Comparison of ENCODE assay signal across 27 cellular contexts in the genomic region with DNA sequence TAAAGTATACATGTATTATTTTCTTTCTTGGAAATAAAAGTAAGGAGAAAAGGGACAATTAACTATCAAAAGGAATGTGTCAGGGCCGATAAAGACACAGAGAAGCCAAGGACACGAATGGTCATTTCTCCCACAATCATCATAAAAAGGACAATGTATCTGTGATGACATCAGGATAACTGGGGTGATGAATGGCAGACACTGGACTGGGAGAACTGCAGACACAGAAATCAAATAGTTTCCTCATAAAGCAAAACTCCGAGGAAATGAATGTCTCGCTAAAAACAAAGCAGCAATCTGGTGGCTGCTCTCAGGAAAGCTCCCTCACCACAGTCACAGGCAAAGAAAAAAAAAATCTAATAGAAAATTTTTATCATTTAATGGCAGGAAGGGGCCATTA.
"Had no signal": no experiment of that assay in that cellular context is flagged by ENCODE, and none has a peak within 500 bp of the region (broad histone marks: within the 10 kb centered on the region; RNA-seq: fewer than 3 reads in every experiment).

No MANE protein-coding gene starts in this region.

- ATAC-seq: activated CD4-positive, alpha-beta T cell treated with anti-CD3 and anti-CD28 coated beads for 36 hours; activated T-cell treated with anti-CD3 and anti-CD28 coated beads, Interleukin-2, amount 50 U/mL, for 72 hours; body of pancreas had no signal

- H3K27ac Mint-ChIP-seq: activated CD4-positive, alpha-beta memory T cell treated with anti-CD3 and anti-CD28 coated beads, Interleukin-2, amount 10 ng/mL, durations not matched to agents 7 days and 5 days; activated CD4-positive, alpha-beta T cell treated with anti-CD3 and anti-CD28 coated beads for 36 hours; activated CD4-positive, alpha-beta T cell treated with anti-CD3 and anti-CD28 coated beads, Interleukin-2, amount 10 ng/mL, durations not matched to agents 24 days and 14 days; activated naive CD8-positive, alpha-beta T cell; activated T-cell treated with anti-CD3 and anti-CD28 coated beads, Interleukin-2, amount 50 U/mL, for 24 hours; activated T-cell treated with anti-CD3 and anti-CD28 coated beads, Interleukin-2, amount 50 U/mL, for 72 hours had no signal

- DNase-seq: activated CD4-positive, alpha-beta memory T cell treated with anti-CD3 and anti-CD28 coated beads, Interleukin-2, amount 10 ng/mL, durations not matched to agents 7 days and 5 days; activated CD4-positive, alpha-beta T cell treated with anti-CD3 and anti-CD28 coated beads for 36 hours; activated CD4-positive, alpha-beta T cell treated with anti-CD3 and anti-CD28 coated beads, Interleukin-2, amount 10 ng/mL, durations not matched to agents 24 days and 14 days; activated CD4-positive, alpha-beta T cell treated with anti-CD3 and anti-CD28 coated beads, Interleukin-2, amount 50 U/mL, for 4 hours; activated CD4-positive, CD25-positive, alpha-beta regulatory T cell; activated CD4-positive, CD25-positive, alpha-beta regulatory T cell treated with anti-CD3 and anti-CD28 coated beads, Interleukin-2, amount 50 U/mL, for 72 hours; activated CD8-positive, alpha-beta memory T cell treated with anti-CD3 and anti-CD28 coated beads, Interleukin-2, amount 50 U/mL, for 48 hours; activated gamma-delta T cell; activated naive CD4-positive, alpha-beta T cell; activated naive CD4-positive, alpha-beta T cell treated with anti-CD3 and anti-CD28 coated beads, Interleukin-2, amount 50 U/mL, for 16 hours; activated T-cell treated with anti-CD3 and anti-CD28 coated beads for 4 hours; activated T-cell treated with anti-CD3 and anti-CD28 coated beads, Interleukin-2, amount 50 U/mL, for 24 hours; activated T-cell treated with anti-CD3 and anti-CD28 coated beads, Interleukin-2, amount 50 U/mL, for 72 hours; amygdala; aorta; body of pancreas; central memory CD4-positive, alpha-beta T cell; cerebellar nuclear complex; colonic mucosa; effector CD8-positive, alpha-beta T cell; foreskin fibroblast; head of caudate nucleus; T-helper 2 cell had no signal

- H3K36me3 ChIP-seq: breast epithelium, cardiac muscle cell, colonic mucosa had no signal

- H3K9me3 ChIP-seq: body of pancreas, breast epithelium, colonic mucosa had no signal

- H3K36me3 Mint-ChIP-seq: activated naive CD8-positive, alpha-beta T cell had no signal

- H3K4me1 ChIP-seq: body of pancreas, breast epithelium, colonic mucosa had no signal

- H3K27ac ChIP-seq: body of pancreas, breast epithelium, cardiac muscle cell, colonic mucosa, epithelial cell of prostate had no signal

- H3K27me3 ChIP-seq: body of pancreas, breast epithelium, cardiac muscle cell, colonic mucosa had no signal

- H3K9me3 Mint-ChIP-seq: activated CD4-positive, alpha-beta memory T cell treated with anti-CD3 and anti-CD28 coated beads, Interleukin-2, amount 10 ng/mL, durations not matched to agents 7 days and 5 days; activated CD4-positive, alpha-beta T cell treated with anti-CD3 and anti-CD28 coated beads, Interleukin-2, amount 10 ng/mL, durations not matched to agents 24 days and 14 days; activated T-cell treated with anti-CD3 and anti-CD28 coated beads, Interleukin-2, amount 50 U/mL, for 24 hours; activated T-cell treated with anti-CD3 and anti-CD28 coated beads, Interleukin-2, amount 50 U/mL, for 72 hours had no signal

- H3K4me1 Mint-ChIP-seq: activated CD4-positive, alpha-beta memory T cell treated with anti-CD3 and anti-CD28 coated beads, Interleukin-2, amount 10 ng/mL, durations not matched to agents 7 days and 5 days; activated CD4-positive, alpha-beta T cell treated with anti-CD3 and anti-CD28 coated beads for 36 hours; activated CD4-positive, alpha-beta T cell treated with anti-CD3 and anti-CD28 coated beads, Interleukin-2, amount 10 ng/mL, durations not matched to agents 24 days and 14 days had no signal

- H3K4me3 Mint-ChIP-seq: activated CD4-positive, alpha-beta memory T cell treated with anti-CD3 and anti-CD28 coated beads, Interleukin-2, amount 10 ng/mL, durations not matched to agents 7 days and 5 days; activated CD4-positive, alpha-beta T cell treated with anti-CD3 and anti-CD28 coated beads for 36 hours; activated CD4-positive, alpha-beta T cell treated with anti-CD3 and anti-CD28 coated beads, Interleukin-2, amount 10 ng/mL, durations not matched to agents 24 days and 14 days; activated naive CD8-positive, alpha-beta T cell; activated T-cell treated with anti-CD3 and anti-CD28 coated beads, Interleukin-2, amount 50 U/mL, for 24 hours; activated T-cell treated with anti-CD3 and anti-CD28 coated beads, Interleukin-2, amount 50 U/mL, for 72 hours had no signal

- H3K27me3 Mint-ChIP-seq: activated CD4-positive, alpha-beta memory T cell treated with anti-CD3 and anti-CD28 coated beads, Interleukin-2, amount 10 ng/mL, durations not matched to agents 7 days and 5 days; activated CD4-positive, alpha-beta T cell treated with anti-CD3 and anti-CD28 coated beads for 36 hours; activated CD4-positive, alpha-beta T cell treated with anti-CD3 and anti-CD28 coated beads, Interleukin-2, amount 10 ng/mL, durations not matched to agents 24 days and 14 days; activated T-cell treated with anti-CD3 and anti-CD28 coated beads, Interleukin-2, amount 50 U/mL, for 24 hours had no signal

- H3K4me3 ChIP-seq: body of pancreas, breast epithelium, cardiac muscle cell, colonic mucosa had no signal
